Comparison of ENCODE assay signal across 8 cellular contexts in genomic region chr4:184506527-184507121, GRCh38. TPM values are rescaled to one million over a fixed set of nuclear protein-coding genes. Genes with fewer than 3 reads are reported as not detected.
DNase-seq lines count a peak whose midpoint lies in the region; ATAC-seq and TF ChIP-seq lines count a peak whose summit lies in the region.

No MANE protein-coding gene starts in this region.

- H3K9me3 Mint-ChIP-seq in stimulated activated memory B cell treated with anti-CD40 and anti-IgM and Interleukin-4, amounts not matched to agents 10 μg/mL and 1 μg/mL and 100 μg/mL, for 72 hours: no peaks in the 10 kb centered on the region

- peak in 2 of 6 experiments; percentile 13 to 29 for TF ChIP-seq CTCF in esophagus squamous epithelium (IDR thresholded peaks at IDR 0.05)

- H3K27me3 Mint-ChIP-seq in stimulated activated memory B cell treated with anti-CD40 and anti-IgM and Interleukin-4, amounts not matched to agents 10 μg/mL and 1 μg/mL and 100 μg/mL, for 72 hours: no peaks in the 10 kb centered on the region

- H3K4me3 ChIP-seq in esophagus squamous epithelium: no peak overlapping the region

- intact Hi-C loops in esophagus squamous epithelium (cut with DNase I) (no loop called here), posterior vena cava (cut with DNase I) (no loop called here)

- DNase-seq in CD1c-positive myeloid dendritic cell (ENCODE audit: extremely low spot score) (peak; percentile 79), SK-MEL-5 (ENCODE audit: low read depth, low spot score) (peak; percentile 55), esophagus squamous epithelium (lab: John Stamatoyannopoulos, UW) (peak; percentile 14), posterior vena cava (ENCODE audit: low spot score) (no peak), NCI-H146 (lab: John Stamatoyannopoulos, UW) (no peak)

- H3K4me1 ChIP-seq in esophagus squamous epithelium: peaks cover 0 to 12% (median 7%) of the 10 kb centered on the region in 3 donors

- peak overlapping the region; percentile 81 for H3K27ac Mint-ChIP-seq in stimulated activated memory B cell treated with anti-CD40 and anti-IgM and Interleukin-4, amounts not matched to agents 10 μg/mL and 1 μg/mL and 100 μg/mL, for 72 hours

- H3K4me1 Mint-ChIP-seq in stimulated activated memory B cell treated with anti-CD40 and anti-IgM and Interleukin-4, amounts not matched to agents 10 μg/mL and 1 μg/mL and 100 μg/mL, for 72 hours: peaks cover 40% of the 10 kb centered on the region

- TF ChIP-seq POLR2A in esophagus squamous epithelium (IDR thresholded peaks at IDR 0.05): no peak

- no peaks in the 10 kb centered on the region for H3K27me3 ChIP-seq in esophagus squamous epithelium

- H3K36me3 Mint-ChIP-seq in stimulated activated memory B cell treated with anti-CD40 and anti-IgM and Interleukin-4, amounts not matched to agents 10 μg/mL and 1 μg/mL and 100 μg/mL, for 72 hours: no peaks in the 10 kb centered on the region

- peak; percentile 96 for ATAC-seq in GM19043 (IDR thresholded peaks at IDR 0.05; ENCODE audit: low read depth, unreplicated experiment)
- peak; percentile 97 for ATAC-seq in HG03064 (IDR thresholded peaks at IDR 0.05; ENCODE audit: low read depth, unreplicated experiment)
- ATAC-seq in stimulated activated memory B cell treated with anti-CD40 and anti-IgM and Interleukin-4, amounts not matched to agents 10 μg/mL and 1 μg/mL and 100 μg/mL, for 72 hours: peak; percentile 100

- H3K27ac ChIP-seq in esophagus squamous epithelium: no peak overlapping the region

- peaks cover 0 to 6% (median 0%) of the 10 kb centered on the region in 3 donors for H3K9me3 ChIP-seq in esophagus squamous epithelium

- in situ Hi-C loops in SK-MEL-5 (cut with HindIII; ENCODE audit: low pct_unique_long_range_greater_than_20kb, low sequenced_read_pairs): no loop called here

- H3K4me3 Mint-ChIP-seq in stimulated activated memory B cell treated with anti-CD40 and anti-IgM and Interleukin-4, amounts not matched to agents 10 μg/mL and 1 μg/mL and 100 μg/mL, for 72 hours: peak overlapping the region; percentile 51

- 72 to 89% methylated on average over 5 to 7 of the region's 7 CpGs for WGBS in esophagus squamous epithelium, 2 donors

- no peaks in the 10 kb centered on the region for H3K36me3 ChIP-seq in esophagus squamous epithelium

RNA-seq across cellular contexts. Expression of gene IRF2, which starts 32.3 kb away (rescaled TPM):
- total RNA-seq in SK-MEL-5 (2014; rRNA removed; shearing (Covaris generic)): 37.0 and 38.1 TPM in 2 replicates
- polyA plus RNA-seq in SK-MEL-5 (2015; cell fraction: cytosol; rRNA removed): 40.4 and 45.1 TPM in 2 replicates
- 22.6 and 26.8 TPM in 2 replicates for polyA plus RNA-seq in SK-MEL-5 (2015; cell fraction: nucleus; rRNA removed)
- 10 to 100 TPM; 16.6 to 30.2 (median 23.4) TPM for total RNA-seq in esophagus squamous epithelium
- total RNA-seq in posterior vena cava: 10 to 100 TPM; 25.1 to 29.4 TPM

Comparison
In these comparisons a context has a peak if more than half of its experiments do, and no peak if none do; other contexts are left out.
1. DNase-seq: peak in CD1c-positive myeloid dendritic cell (single experiment), SK-MEL-5 (single experiment) and esophagus squamous epithelium (single experiment); none in posterior vena cava (single experiment) and NCI-H146 (single experiment).
2. Peak in every context shown above with its lines, with median percentiles within 50 percentile points of each other: ATAC-seq.